ENCODE assay signal across 9 cellular contexts in genomic region chr18:48800877-48801727, GRCh38.
A peak's percentile ranks its signal among the peaks of the same experiment; 100 is the strongest.
DNase-seq lines count a peak whose midpoint lies in the region; ATAC-seq and TF ChIP-seq lines count a peak whose summit lies in the region.
"Had no signal": no experiment of that assay in that cellular context is flagged by ENCODE, and none has a peak within 500 bp of the region (broad histone marks: within the 10 kb centered on the region; RNA-seq: fewer than 3 reads in every experiment).

No MANE protein-coding gene starts in this region.

- POLR2A ChIA-PET in activated CD4-positive, alpha-beta T cell treated with anti-CD3 and anti-CD28 coated beads for 36 hours (lab: Charles Lee), result interaction anchor here (0.7 to 1.1 kb wide), 3 partner anchors 14 to 34 kb away, joined by 3 to 4 read pairs (median 3); no protein-coding TSS in a partner anchor
- POLR2A ChIA-PET in activated naive CD8-positive, alpha-beta T cell treated with anti-CD3 and anti-CD28 coated beads, Interleukin-2, amount 10 ng/mL, durations not matched to agents 7 days and 5 days (lab: Charles Lee), result interaction anchor here (1.3 kb wide), 1 partner anchor 26 kb away, joined by 3 read pairs; no protein-coding TSS in a partner anchor

- H3K27ac ChIP-seq in prostate gland, result no peak overlapping the region
- H3K27ac ChIP-seq: A549 had no signal

- H3K4me1 ChIP-seq in prostate gland (replicated peaks), result no peaks in the 10 kb centered on the region
- H3K4me1 ChIP-seq: A549 had no signal

- peak; percentile 49 for DNase-seq in activated CD4-positive, alpha-beta T cell treated with anti-CD3 and anti-CD28 coated beads for 36 hours
- DNase-seq in activated CD4-positive, alpha-beta T cell treated with anti-CD3 and anti-CD28 coated beads, Interleukin-2, amount 50 U/mL, for 4 hours, result no peak
- peak; percentile 27 for DNase-seq in activated naive CD8-positive, alpha-beta T cell treated with anti-CD3 and anti-CD28 coated beads, Interleukin-2, amount 10 ng/mL, durations not matched to agents 7 days and 5 days
- DNase-seq in posterior vena cava (ENCODE audit: low spot score) (peak; percentile 80), MV-4-11 (lab: John Stamatoyannopoulos, UW) (no peak), NCI-H187 (lab: John Stamatoyannopoulos, UW) (no peak), prostate gland (ENCODE audit: low spot score) (no peak)

- CTCF ChIA-PET in activated CD4-positive, alpha-beta T cell treated with anti-CD3 and anti-CD28 coated beads for 36 hours (lab: Charles Lee), result interaction anchor here (0.6 to 1.4 kb wide), 5 partner anchors 9 to 33 kb away, joined by 3 to 5 read pairs (median 3); no protein-coding TSS in a partner anchor

- H3K4me1 Mint-ChIP-seq in activated CD4-positive, alpha-beta T cell treated with anti-CD3 and anti-CD28 coated beads for 36 hours, result peaks cover 46% of the 10 kb centered on the region
- peaks cover 19% of the 10 kb centered on the region for H3K4me1 Mint-ChIP-seq in activated naive CD8-positive, alpha-beta T cell treated with anti-CD3 and anti-CD28 coated beads, Interleukin-2, amount 10 ng/mL, durations not matched to agents 7 days and 5 days

- intact Hi-C loops in activated CD4-positive, alpha-beta T cell treated with anti-CD3 and anti-CD28 coated beads for 36 hours (cut with DNase I, micrococcal nuclease), result loop anchor here in 1 of 2 experiments (1.0 to 2.0 kb wide), 3 partner anchors 14 to 67 kb away; no protein-coding TSS in a partner anchor
- intact Hi-C loops in posterior vena cava (cut with DNase I) (no loop called here), prostate gland (cut with DNase I) (no loop called here)

- H3K27me3 Mint-ChIP-seq in activated CD4-positive, alpha-beta T cell treated with anti-CD3 and anti-CD28 coated beads for 36 hours, result no peaks in the 10 kb centered on the region
- no peaks in the 10 kb centered on the region for H3K27me3 Mint-ChIP-seq in activated naive CD8-positive, alpha-beta T cell treated with anti-CD3 and anti-CD28 coated beads, Interleukin-2, amount 10 ng/mL, durations not matched to agents 7 days and 5 days

- H3K9me3 ChIP-seq in prostate gland, result no peaks in the 10 kb centered on the region
- H3K9me3 ChIP-seq: A549 had no signal

- 92% methylated on average over 14 of the region's 14 CpGs for WGBS in prostate gland

- peak; percentile 79 for ATAC-seq in activated CD4-positive, alpha-beta T cell treated with anti-CD3 and anti-CD28 coated beads for 36 hours
- ATAC-seq in HG03039 (IDR thresholded peaks at IDR 0.05; ENCODE audit: unreplicated experiment), result peak; percentile 43
- no peak for ATAC-seq in activated naive CD8-positive, alpha-beta T cell treated with anti-CD3 and anti-CD28 coated beads, Interleukin-2, amount 10 ng/mL, durations not matched to agents 7 days and 5 days (ENCODE audit: low read depth)
- ATAC-seq: A549 had no signal

- H3K36me3 Mint-ChIP-seq in activated CD4-positive, alpha-beta T cell treated with anti-CD3 and anti-CD28 coated beads for 36 hours (ENCODE audit: low read depth), result no peaks in the 10 kb centered on the region
- H3K36me3 Mint-ChIP-seq in activated naive CD8-positive, alpha-beta T cell treated with anti-CD3 and anti-CD28 coated beads, Interleukin-2, amount 10 ng/mL, durations not matched to agents 7 days and 5 days, result peaks cover 2% of the 10 kb centered on the region

- TF ChIP-seq POLR2A in prostate gland (IDR thresholded peaks at IDR 0.05), result no peak

- no peak overlapping the region for H3K4me3 Mint-ChIP-seq in activated CD4-positive, alpha-beta T cell treated with anti-CD3 and anti-CD28 coated beads for 36 hours
- H3K4me3 Mint-ChIP-seq in activated naive CD8-positive, alpha-beta T cell treated with anti-CD3 and anti-CD28 coated beads, Interleukin-2, amount 10 ng/mL, durations not matched to agents 7 days and 5 days, result no peak overlapping the region

- H3K27me3 ChIP-seq in prostate gland (replicated peaks; ENCODE audit: insufficient read depth), result no peaks in the 10 kb centered on the region

- no peak for TF ChIP-seq CTCF in prostate gland (IDR thresholded peaks at IDR 0.05)

- no peak overlapping the region for H3K4me3 ChIP-seq in prostate gland
- H3K4me3 ChIP-seq: A549 had no signal

- no peaks in the 10 kb centered on the region for H3K9me3 Mint-ChIP-seq in activated CD4-positive, alpha-beta T cell treated with anti-CD3 and anti-CD28 coated beads for 36 hours (ENCODE audit: low read depth)
- no peaks in the 10 kb centered on the region for H3K9me3 Mint-ChIP-seq in activated naive CD8-positive, alpha-beta T cell treated with anti-CD3 and anti-CD28 coated beads, Interleukin-2, amount 10 ng/mL, durations not matched to agents 7 days and 5 days

- H3K36me3 ChIP-seq in prostate gland, result no peaks in the 10 kb centered on the region

- peak overlapping the region; percentile 66 for H3K27ac Mint-ChIP-seq in activated CD4-positive, alpha-beta T cell treated with anti-CD3 and anti-CD28 coated beads for 36 hours
- H3K27ac Mint-ChIP-seq in activated naive CD8-positive, alpha-beta T cell treated with anti-CD3 and anti-CD28 coated beads, Interleukin-2, amount 10 ng/mL, durations not matched to agents 7 days and 5 days, result no peak overlapping the region

Comparison
In these comparisons a context has a peak if more than half of its experiments do, and no peak if none do; other contexts are left out.
1. DNase-seq: peak in activated CD4-positive, alpha-beta T cell treated with anti-CD3 and anti-CD28 coated beads for 36 hours (single experiment), activated naive CD8-positive, alpha-beta T cell treated with anti-CD3 and anti-CD28 coated beads, Interleukin-2, amount 10 ng/mL, durations not matched to agents 7 days and 5 days (single experiment) and posterior vena cava (single experiment); none in activated CD4-positive, alpha-beta T cell treated with anti-CD3 and anti-CD28 coated beads, Interleukin-2, amount 50 U/mL, for 4 hours (0 of 2), MV-4-11 (single experiment), NCI-H187 (0 of 2) and prostate gland (single experiment).